ENCODE assay signal across 20 cellular contexts in genomic region chr3:196197524-196197923, GRCh38. TPM values are rescaled to one million over a fixed set of nuclear protein-coding genes. Genes with fewer than 3 reads are reported as not detected.
DNase-seq lines count a peak whose midpoint lies in the region; ATAC-seq and TF ChIP-seq lines count a peak whose summit lies in the region.
"Had no signal": no experiment of that assay in that cellular context is flagged by ENCODE, and none has a peak within 500 bp of the region (broad histone marks: within the 10 kb centered on the region; RNA-seq: fewer than 3 reads in every experiment).

No MANE protein-coding gene starts in this region.

- no peaks in the 10 kb centered on the region for H3K79me2 ChIP-seq in SK-N-SH (ENCODE audit: insufficient read depth)

- H3K4me1 Mint-ChIP-seq in CD4-positive, alpha-beta memory T cell, result peaks cover 5 to 39% (median 12%) of the 10 kb centered on the region in 4 donors
- peaks cover 8 to 28% (median 16%) of the 10 kb centered on the region in 3 donors for H3K4me1 Mint-ChIP-seq in T-cell

- no peak overlapping the region for H4K91ac ChIP-seq in neuronal stem cell (ENCODE audit: low read depth, low read length, poor library complexity)

- H4K8ac ChIP-seq in neuronal stem cell (ENCODE audit: low read depth, low read length), result no peak overlapping the region

- in situ Hi-C loops in HAP-1 (cut with MboI; ENCODE audit: low sequenced_read_pairs), result no loop called here

- intact Hi-C loops in CD4-positive, alpha-beta memory T cell (cut with micrococcal nuclease), result loop anchor here (10.0 kb wide), 1 partner anchor 343 kb away; no protein-coding TSS in a partner anchor

- no peak overlapping the region for H2AFZ ChIP-seq in SK-N-SH (ENCODE audit: low read depth)
- H2AFZ ChIP-seq in neuronal stem cell (ENCODE audit: low read length), result no peak overlapping the region
- H2AFZ ChIP-seq: GM23338 had no signal

- H3K36me3 ChIP-seq in SK-N-SH (replicated peaks in 1 of 2; ENCODE audit: control insufficient read depth in 1 of 2, insufficient read depth in 2 of 2, low read length in 1 of 2), result no peaks in the 10 kb centered on the region
- H3K36me3 ChIP-seq in neuronal stem cell (replicated peaks in 1 of 2; ENCODE audit: control insufficient read depth in 2 of 2, insufficient read depth in 2 of 2, low read length in 2 of 2), result no peaks in the 10 kb centered on the region
- no peaks in the 10 kb centered on the region for H3K36me3 ChIP-seq in CD4-positive, alpha-beta memory T cell (ENCODE audit: insufficient read depth, low read length)
- no peaks in the 10 kb centered on the region for H3K36me3 ChIP-seq in HAP-1 (replicated peaks)

- no peak overlapping the region for H3K18ac ChIP-seq in neuronal stem cell (ENCODE audit: low read length)

- H3K27me3 ChIP-seq in SK-N-SH (ENCODE audit: insufficient read depth) (no peaks in the 10 kb centered on the region), neuronal stem cell (ENCODE audit: control insufficient read depth in 3 of 3, insufficient read depth in 3 of 3, low read depth in 1 of 3, low read length in 3 of 3) (peaks cover 0 to 19% (median 0%) of the 10 kb centered on the region in 3 experiments), HAP-1 (ENCODE audit: low read depth) (no peaks in the 10 kb centered on the region)
- H3K27me3 ChIP-seq in CD4-positive, alpha-beta memory T cell (ENCODE audit: insufficient read depth, low read length), result no peaks in the 10 kb centered on the region

- no peak overlapping the region for H3K4me3 ChIP-seq in SK-N-SH (ENCODE audit: low read depth in 2 of 2, low read length in 1 of 2)
- no peak overlapping the region for H3K4me3 ChIP-seq in neuronal stem cell (ENCODE audit: low read length in 2 of 2)
- no peak overlapping the region for H3K4me3 ChIP-seq in CD4-positive, alpha-beta memory T cell (ENCODE audit: low read length in 2 of 2)
- H3K4me3 ChIP-seq in HAP-1, result no peak overlapping the region
- H3K4me3 ChIP-seq: GM23338, K562 had no signal

- no peaks in the 10 kb centered on the region for H3F3A ChIP-seq in SK-N-SH (replicated peaks; ENCODE audit: insufficient read depth)

- POLR2A ChIA-PET in SK-N-SH (lab: Yijun Ruan, JAX), result no interaction called here
- POLR2A ChIA-PET in CD4-positive, alpha-beta memory T cell (lab: Charles Lee; ENCODE audit: partially characterized antibody), result interaction anchor here (1.3 to 2.7 kb wide), 4 partner anchors 18 to 125 kb away, joined by 3 to 32 read pairs (median 10); no protein-coding TSS in a partner anchor
- POLR2A ChIA-PET in T-cell (lab: Charles Lee), result no interaction called here

- no peak overlapping the region for H3K4me3 Mint-ChIP-seq in CD4-positive, alpha-beta memory T cell
- H3K4me3 Mint-ChIP-seq in T-cell, result no peak overlapping the region
- H3K4me3 Mint-ChIP-seq: CD4-positive, alpha-beta T cell; GM23338; HFFc6 had no signal

- ATAC-seq in SK-N-SH treated with all-trans-retinoic acid at 6 μM for 48 hours (no peak), T-cell (replicated peaks in 1 of 4) (no peak)
- ATAC-seq: GM23338 had no signal

- 81% methylated on average over 10 of the region's 17 CpGs for WGBS in SK-N-SH (ENCODE audit: low lambda C conversion rate)
- WGBS in neuronal stem cell (ENCODE audit: extremely low coverage in 2 of 2, insufficient read length in 2 of 2, insufficient replicate concordance in 1 of 2), 2 donors, result no CpG with 5 or more reads among the region's 17 CpGs

- H2AK5ac ChIP-seq in neuronal stem cell (ENCODE audit: low read depth, low read length), result peak overlapping the region; percentile 84

- H4K20me1 ChIP-seq in SK-N-SH (ENCODE audit: insufficient read depth), result no peaks in the 10 kb centered on the region

- H3K9ac ChIP-seq in SK-N-SH, result no peak overlapping the region
- H3K9ac ChIP-seq in neuronal stem cell (ENCODE audit: low read depth, low read length, poor library complexity), result peak overlapping the region; percentile 21

- H3K9me2 ChIP-seq in SK-N-SH, result no peaks in the 10 kb centered on the region

- CTCF ChIA-PET in SK-N-SH (lab: Yijun Ruan, JAX) (interaction anchor here (0.8 to 13.7 kb wide), 16 partner anchors 9 to 143 kb away, joined by 3 to 258 read pairs (median 8); no protein-coding TSS in a partner anchor), T-cell (lab: Charles Lee) (interaction anchor here (0.6 to 6.2 kb wide), 3 partner anchors 9 to 125 kb away, joined by 4 to 69 read pairs (median 59); no protein-coding TSS in a partner anchor)
- CTCF ChIA-PET in CD4-positive, alpha-beta memory T cell (lab: Charles Lee; ENCODE audit: partially characterized antibody), result interaction anchor here (1.1 to 15.5 kb wide), 10 partner anchors 9 to 133 kb away, joined by 3 to 569 read pairs (median 7); no protein-coding TSS in a partner anchor

- TF ChIP-seq CTCF in SK-N-SH (IDR thresholded peaks at IDR 0.05), result no peak

- H3K27me3 Mint-ChIP-seq in CD4-positive, alpha-beta memory T cell, result no peaks in the 10 kb centered on the region
- H3K27me3 Mint-ChIP-seq in T-cell, result no peaks in the 10 kb centered on the region
- H3K27me3 Mint-ChIP-seq: CD4-positive, alpha-beta T cell had no signal

- no peak overlapping the region for H2BK120ac ChIP-seq in neuronal stem cell (ENCODE audit: low read depth, low read length)

- H3K4me2 ChIP-seq in SK-N-SH, result no peak overlapping the region
- H3K4me2 ChIP-seq in neuronal stem cell (ENCODE audit: insufficient read depth, low read length, poor library complexity, severe bottlenecking), result no peak overlapping the region
- H3K4me2 ChIP-seq: GM23338 had no signal

- no peak overlapping the region for H2BK5ac ChIP-seq in neuronal stem cell (ENCODE audit: low read length)

- H3K4me1 ChIP-seq in SK-N-SH (ENCODE audit: control insufficient read depth in 1 of 2, insufficient read depth in 2 of 2, low read depth in 1 of 2, low read length in 1 of 2) (peaks cover 0 to 22% of the 10 kb centered on the region in 2 experiments; a peak in 1 of 4 replicates), neuronal stem cell (ENCODE audit: control insufficient read depth in 2 of 2, insufficient read depth in 1 of 2, low read depth in 1 of 2, low read length in 2 of 2) (peaks cover 4 to 6% of the 10 kb centered on the region in 2 donors), HAP-1 (no peaks in the 10 kb centered on the region)
- peaks cover 30% of the 10 kb centered on the region for H3K4me1 ChIP-seq in CD4-positive, alpha-beta memory T cell (ENCODE audit: insufficient read depth, low read length)

- peak overlapping the region; percentile 4 for H2BK12ac ChIP-seq in neuronal stem cell (ENCODE audit: low read length)

- no peak overlapping the region for H3K23ac ChIP-seq in neuronal stem cell (ENCODE audit: low read depth, low read length, poor library complexity)

- no peak for TF ChIP-seq EP300 in SK-N-SH (IDR thresholded peaks at IDR 0.05; ENCODE audit: borderline replicate concordance in 1 of 2, low read depth in 1 of 2, low read length in 1 of 2)

- DNase-seq in SK-N-SH (peak; percentile 8), iPS-NIHi7 (ENCODE audit: extremely low spot score) (peak; percentile 3), neuronal stem cell (ENCODE audit: low spot score) (no peak), HAP-1 (ENCODE audit: low spot score in 2 of 2) (no peak), medulla oblongata (ENCODE audit: extremely low spot score) (no peak), T-cell (no peak)
- no peak for DNase-seq in CD4-positive, alpha-beta memory T cell
- DNase-seq: AML-193; C1 segment of cervical spinal cord; CD4-positive, alpha-beta T cell; DMS153; DMS79 treated with DMSO at 0.1 percent for 48 hours; EL; H9; HFFc6 had no signal

- peak overlapping the region; percentile 58 for H2BK15ac ChIP-seq in neuronal stem cell (ENCODE audit: low read length)

- no peak overlapping the region for H3K4ac ChIP-seq in neuronal stem cell (ENCODE audit: low read length)

- peaks cover 4% of the 10 kb centered on the region for H3K79me1 ChIP-seq in neuronal stem cell (ENCODE audit: low read depth, low read length)

- H3K9me3 Mint-ChIP-seq in CD4-positive, alpha-beta memory T cell, result no peaks in the 10 kb centered on the region
- H3K9me3 Mint-ChIP-seq in T-cell, result no peaks in the 10 kb centered on the region
- H3K9me3 Mint-ChIP-seq: CD4-positive, alpha-beta T cell; GM23338; H9; HFFc6 had no signal

- no peak overlapping the region for H3K27ac ChIP-seq in SK-N-SH (ENCODE audit: low read depth in 2 of 2, low read length in 1 of 2)
- H3K27ac ChIP-seq in neuronal stem cell (replicated peaks; ENCODE audit: low read length), result no peak overlapping the region
- H3K27ac ChIP-seq in CD4-positive, alpha-beta memory T cell (ENCODE audit: low read depth, low read length), result no peak overlapping the region
- H3K27ac ChIP-seq: 22Rv1 had no signal

- H3K9me3 ChIP-seq in SK-N-SH (no peaks in the 10 kb centered on the region), neuronal stem cell (replicated peaks in 1 of 2; ENCODE audit: control insufficient read depth in 2 of 2, insufficient read depth in 1 of 2, low read depth in 1 of 2, low read length in 2 of 2) (no peaks in the 10 kb centered on the region), HAP-1 (no peaks in the 10 kb centered on the region)
- H3K9me3 ChIP-seq in CD4-positive, alpha-beta memory T cell (ENCODE audit: control insufficient read depth in 1 of 2, low read length in 2 of 2), result no peaks in the 10 kb centered on the region

- H3K14ac ChIP-seq in neuronal stem cell (ENCODE audit: low read length), result no peak overlapping the region

- no peaks in the 10 kb centered on the region for H3K36me3 Mint-ChIP-seq in CD4-positive, alpha-beta memory T cell
- H3K36me3 Mint-ChIP-seq in T-cell, result no peaks in the 10 kb centered on the region

- H3K27ac Mint-ChIP-seq in CD4-positive, alpha-beta memory T cell, result no peak overlapping the region
- no peak overlapping the region for H3K27ac Mint-ChIP-seq in T-cell
- H3K27ac Mint-ChIP-seq: CD4-positive, alpha-beta T cell; GM23338; HFFc6 had no signal

- no peak for TF ChIP-seq RAD21 in SK-N-SH (IDR thresholded peaks at IDR 0.05; ENCODE audit: low read length)

TF ChIP-seq in SK-N-SH treated with all-trans-retinoic acid at 6 μM for 48 hours, 23 proteins besides CTCF, POLR2A, EP300 and RAD21 (continues in another document):
- no peak for TF ChIP-seq ZC3H10 (CRISPR knock-in tag; IDR thresholded peaks at IDR 0.05)
- no peak for TF ChIP-seq ESRRG (CRISPR knock-in tag; IDR thresholded peaks at IDR 0.05)
- no peak for TF ChIP-seq ARNTL (CRISPR knock-in tag; IDR thresholded peaks at IDR 0.05; ENCODE audit: borderline replicate concordance, low read depth)

RNA-seq across cellular contexts. Expression of gene ZDHHC19, which starts 13.7 kb away (rescaled TPM):
- not detected in 2 replicates for polyA plus RNA-seq in SK-N-SH (2012; rRNA removed)
- polyA plus RNA-seq in SK-N-SH (2012; cell fraction: cytosol; rRNA removed), result 0.07 TPM in 1 of 2 replicates, not detected in the other
- 0.35 and 0.39 TPM in 2 replicates for polyA plus RNA-seq in SK-N-SH (2012; cell fraction: nucleus; rRNA removed)
- polyA plus RNA-seq in neuronal stem cell (2013, experiment 1 of 2), result 1.1 TPM
- polyA plus RNA-seq in neuronal stem cell (2013, experiment 2 of 2), result 0.84 TPM
- not detected for total RNA-seq in CD4-positive, alpha-beta memory T cell
- not detected for polyA plus RNA-seq in CD4-positive, alpha-beta memory T cell
- under 1 TPM in 2 of 5 donors, not detected in 3; 0.49 to 0.54 TPM for total RNA-seq in T-cell
- total RNA-seq: A673; CD4-positive, alpha-beta T cell; HFFc6 had no signal

RNA-seq across cellular contexts. Expression of gene SLC51A, which starts 18.8 kb away (rescaled TPM):
- not detected in 2 replicates for polyA plus RNA-seq in SK-N-SH (2012; rRNA removed)
- not detected in 2 replicates for polyA plus RNA-seq in SK-N-SH (2012; cell fraction: cytosol; rRNA removed)
- polyA plus RNA-seq in SK-N-SH (2012; cell fraction: nucleus; rRNA removed), result not detected in 2 replicates
- polyA plus RNA-seq in neuronal stem cell (2013, experiment 1 of 2), result 0.07 TPM
- not detected for polyA plus RNA-seq in neuronal stem cell (2013, experiment 2 of 2)
- not detected for total RNA-seq in CD4-positive, alpha-beta memory T cell
- polyA plus RNA-seq in CD4-positive, alpha-beta memory T cell, result 1 to 10 TPM in 1 of 2 donors, not detected in 1; 2.7 TPM
- total RNA-seq in T-cell, result not detected
- total RNA-seq: A673; CD4-positive, alpha-beta T cell; HFFc6; K562 had no signal

Comparison
In these comparisons a context has a peak if more than half of its experiments do, and no peak if none do; other contexts are left out.
1. DNase-seq: peak in SK-N-SH (single experiment) and iPS-NIHi7 (single experiment); none in neuronal stem cell (single experiment), CD4-positive, alpha-beta memory T cell (0 of 5), HAP-1 (0 of 2), medulla oblongata (single experiment) and T-cell (0 of 34).